In genomic region chr3:48441940-48442339, GRCh38 we compare ENCODE assay signal across 11 cellular contexts. TPM values are rescaled to one million over a fixed set of nuclear protein-coding genes. Genes with fewer than 3 reads are reported as not detected.
DNase-seq lines count a peak whose midpoint lies in the region; ATAC-seq and TF ChIP-seq lines count a peak whose summit lies in the region.
"Had no signal": no experiment of that assay in that cellular context is flagged by ENCODE, and none has a peak within 500 bp of the region (broad histone marks: within the 10 kb centered on the region; RNA-seq: fewer than 3 reads in every experiment).

No MANE protein-coding gene starts in this region.

- TF ChIP-seq RAD21 in HCT116 (IDR thresholded peaks at IDR 0.05; ENCODE audit: low read depth): no peak

- H3K79me2 ChIP-seq in HCT116 (ENCODE audit: insufficient read depth, low read length) (peaks cover 56% of the 10 kb centered on the region), mesendoderm (ENCODE audit: control insufficient read depth, insufficient read depth, low read length) (peaks cover 22% of the 10 kb centered on the region)

- H3K9me3 ChIP-seq in HCT116 (ENCODE audit: control insufficient read depth in 1 of 2, insufficient read depth in 1 of 2, low read depth in 1 of 2, low read length in 2 of 2): no peaks in the 10 kb centered on the region

- no peaks in the 10 kb centered on the region for H3K27me3 ChIP-seq in HCT116 (ENCODE audit: insufficient read depth, low read length)
- no peaks in the 10 kb centered on the region for H3K27me3 ChIP-seq in mesendoderm (ENCODE audit: insufficient read depth, low read length, poor library complexity)
- H3K27me3 ChIP-seq in foreskin keratinocyte: no peaks in the 10 kb centered on the region

- peaks cover 10% of the 10 kb centered on the region for H3K79me1 ChIP-seq in mesendoderm (ENCODE audit: low read length)

- H3K36me3 ChIP-seq in HCT116 (ENCODE audit: control insufficient read depth in 1 of 2, insufficient read depth in 2 of 2, low read length in 2 of 2) (peaks cover 16 to 21% of the 10 kb centered on the region in 2 experiments; a peak in 3 of 4 replicates), mesendoderm (ENCODE audit: control insufficient read depth, insufficient read depth, low read length) (peaks cover 4% of the 10 kb centered on the region)

- H2AK5ac ChIP-seq in mesendoderm (ENCODE audit: low read length): no peak overlapping the region

- no peak overlapping the region for H2AFZ ChIP-seq in HCT116 (ENCODE audit: low read depth, low read length, poor library complexity, severe bottlenecking)

- H3K36me3 Mint-ChIP-seq in activated naive CD8-positive, alpha-beta T cell: no peaks in the 10 kb centered on the region

- no peaks in the 10 kb centered on the region for H3K9me2 ChIP-seq in HCT116 (ENCODE audit: insufficient read depth)

- no TSS peak for BruUV-seq in HCT116 (replicated peaks; lab: Mats Ljungman, UMichigan)

- peaks cover 15 to 31% of the 10 kb centered on the region in 2 experiments for H3K4me1 ChIP-seq in HCT116 (ENCODE audit: control insufficient read depth in 1 of 2, insufficient read depth in 2 of 2, low read length in 2 of 2)
- H3K4me1 ChIP-seq in mesendoderm (ENCODE audit: control insufficient read depth, low read depth, low read length): no peaks in the 10 kb centered on the region
- H3K4me1 ChIP-seq in foreskin keratinocyte: peaks cover 10% of the 10 kb centered on the region

- H3K27ac Mint-ChIP-seq in activated naive CD8-positive, alpha-beta T cell: peak overlapping the region; percentile 72

- TF ChIP-seq CTCF in AG04449 (IDR thresholded peaks at IDR 0.05; ENCODE audit: insufficient read depth, low read length, missing control alignments) (no peak), HCT116 (IDR thresholded peaks at IDR 0.05 in 2 of 3, conservative IDR thresholded peaks at IDR 0.05 in 1 of 3; ENCODE audit: borderline replicate concordance in 1 of 3, insufficient read depth in 1 of 3, low read depth in 2 of 3, low read length in 2 of 3) (no peak), foreskin keratinocyte (conservative IDR thresholded peaks at IDR 0.05) (no peak)

- H3K9me3 Mint-ChIP-seq in activated naive CD8-positive, alpha-beta T cell (ENCODE audit: low read depth): no peaks in the 10 kb centered on the region

- H3K4me1 Mint-ChIP-seq in activated naive CD8-positive, alpha-beta T cell (ENCODE audit: low read depth): peaks cover 48% of the 10 kb centered on the region

- H2BK120ac ChIP-seq in mesendoderm (ENCODE audit: low read depth, low read length): no peak overlapping the region

- H3K56ac ChIP-seq in mesendoderm (ENCODE audit: low read length): peak overlapping the region; percentile 63

- no peaks in the 10 kb centered on the region for H4K20me1 ChIP-seq in HCT116 (ENCODE audit: insufficient read depth)

- TF ChIP-seq POLR2A in HCT116 (IDR thresholded peaks at IDR 0.05; ENCODE audit: borderline replicate concordance, extremely low read depth, insufficient read depth, insufficient read length): no peak

- H4K5ac ChIP-seq in mesendoderm (ENCODE audit: low read length): no peak overlapping the region

- intact Hi-C loops in HCT116 (cut with micrococcal nuclease): no loop called here

- no peak overlapping the region for H3K18ac ChIP-seq in mesendoderm (ENCODE audit: low read length)

- H3K4me3 ChIP-seq in AG04449 (ENCODE audit: low read depth, low read length) (peak overlapping the region; percentile 13; the same call in 1 of the 2 replicates), HCT116 (replicated peaks in 1 of 2; ENCODE audit: low read depth in 1 of 2, low read length in 2 of 2) (peak overlapping the region; percentile 98 to 100), mesendoderm (ENCODE audit: low read length) (no peak overlapping the region)

- H3K23ac ChIP-seq in mesendoderm (ENCODE audit: low read length): no peak overlapping the region

- no peak overlapping the region for H3K4ac ChIP-seq in mesendoderm (ENCODE audit: low read depth, low read length)

- RAD21 ChIA-PET in HCT116 (lab: Charles Lee; ENCODE audit: low non-redundant PET in 1 of 2, low total read pairs in 2 of 2, uncharacterized antibody in 2 of 2, unreplicated experiment in 2 of 2): interaction anchor here in 1 of 2 experiments (0.7 kb wide), 1 partner anchor 8 kb away, joined by 3 read pairs; no protein-coding TSS in a partner anchor

- no peak overlapping the region for H2BK5ac ChIP-seq in mesendoderm (ENCODE audit: low read length)

- DNase-seq in AG04449 (ENCODE audit: low read depth, low spot score) (no peak), HCT116 (ENCODE audit: low read depth, low spot score) (no peak), mesendoderm (no peak), foreskin keratinocyte (no peak)
- DNase-seq: activated CD4-positive, CD25-positive, alpha-beta regulatory T cell; DMS53; NCI-H526 treated with DMSO at 0.1 percent for 48 hours had no signal

- no peaks in the 10 kb centered on the region for H3K27me3 Mint-ChIP-seq in activated naive CD8-positive, alpha-beta T cell

- H3K4me2 ChIP-seq in HCT116 (ENCODE audit: low read length) (peak overlapping the region; percentile 75), mesendoderm (ENCODE audit: low read length) (no peak overlapping the region)

- peak overlapping the region; percentile 97 for H3K9ac ChIP-seq in HCT116 (ENCODE audit: low read length)
- peak overlapping the region; percentile 42 for H3K9ac ChIP-seq in mesendoderm (ENCODE audit: low read length)

- no CpG with 5 or more reads among the region's 6 CpGs for WGBS in mesendoderm (ENCODE audit: extremely low coverage, insufficient coverage, low lambda C conversion rate)

- no peak overlapping the region for H2BK15ac ChIP-seq in mesendoderm (replicated peaks; ENCODE audit: low read depth)

- H3K27ac ChIP-seq in HCT116 (ENCODE audit: low read depth, low read length): peak overlapping the region; percentile 71; the same call in 1 of the 2 replicates
- H3K27ac ChIP-seq in mesendoderm (ENCODE audit: low read depth, low read length): no peak overlapping the region
- no peak overlapping the region for H3K27ac ChIP-seq in foreskin keratinocyte

- H3K4me3 Mint-ChIP-seq in activated naive CD8-positive, alpha-beta T cell: peak overlapping the region; percentile 98

- H4K8ac ChIP-seq in mesendoderm (ENCODE audit: low read depth, low read length): no peak overlapping the region

- CTCF ChIA-PET in AG04449 (lab: Yijun Ruan, JAX) (interaction anchor here (1.1 to 17.0 kb wide), 2 partner anchors 41 to 170 kb away, joined by 3 to 948 read pairs; no protein-coding TSS in a partner anchor), HCT116 (lab: Charles Lee) (no interaction called here)

- ATAC-seq in HCT116 (no peak), GM18870 (IDR thresholded peaks at IDR 0.05; ENCODE audit: unreplicated experiment) (no peak), foreskin keratinocyte (no peak), GM21447 (IDR thresholded peaks at IDR 0.05; ENCODE audit: unreplicated experiment) (no peak), GM19324 (IDR thresholded peaks at IDR 0.05; ENCODE audit: low FRiP score, unreplicated experiment) (no peak)

- POLR2A ChIA-PET in AG04449 (lab: Yijun Ruan, JAX) (no interaction called here), HCT116 (lab: Charles Lee) (interaction anchor here (0.7 kb wide), 1 partner anchor 42 kb away, joined by 4 read pairs; no protein-coding TSS in a partner anchor)

TF ChIP-seq in HCT116, 20 proteins besides CTCF, POLR2A, EP300 and RAD21 (continues in another document):
- TF ChIP-seq YY1 (IDR thresholded peaks at IDR 0.05; ENCODE audit: extremely low read depth, insufficient replicate concordance, low read depth, low read length) (no peak), TCF7L2 (IDR thresholded peaks at IDR 0.05; ENCODE audit: borderline replicate concordance, extremely low read depth, insufficient read depth, insufficient read length) (no peak), CBX3 (IDR thresholded peaks at IDR 0.05; ENCODE audit: low read depth) (no peak), POLR2AphosphoS5 (IDR thresholded peaks at IDR 0.05; ENCODE audit: low read depth, low read length) (no peak), FOSL1 (IDR thresholded peaks at IDR 0.05; ENCODE audit: low read depth) (no peak), SRF (IDR thresholded peaks at IDR 0.05; ENCODE audit: low read depth) (no peak), EGR1 (IDR thresholded peaks at IDR 0.05; ENCODE audit: low read depth) (no peak), EZH2phosphoT487 (IDR thresholded peaks at IDR 0.05; ENCODE audit: borderline replicate concordance) (no peak), ATF3 (IDR thresholded peaks at IDR 0.05) (no peak)

RNA-seq across cellular contexts. Expression of gene TMA7, which starts 1.9 kb away (rescaled TPM):
- total RNA-seq in HCT116 (2021; ENCODE audit: unreplicated experiment): 334 TPM
- 294 and 408 TPM in 2 replicates for polyA plus RNA-seq in HCT116 (2012)
- polyA plus RNA-seq in mesendoderm (2013, experiment 1 of 2): 1,066 TPM
- 1,068 TPM for polyA plus RNA-seq in mesendoderm (2013, experiment 2 of 2)
- total RNA-seq in foreskin keratinocyte: 376 and 417 TPM in 2 replicates
- 616 and 663 TPM in 2 replicates for polyA plus RNA-seq in foreskin keratinocyte

RNA-seq across cellular contexts. Expression of gene CCDC51, which starts 2.0 kb away (rescaled TPM):
- 29.3 TPM for total RNA-seq in HCT116 (2021; ENCODE audit: unreplicated experiment)
- polyA plus RNA-seq in HCT116 (2012): 21.0 and 26.8 TPM in 2 replicates
- 17.5 TPM for polyA plus RNA-seq in mesendoderm (2013, experiment 1 of 2)
- polyA plus RNA-seq in mesendoderm (2013, experiment 2 of 2): 16.4 TPM
- total RNA-seq in foreskin keratinocyte: 30.3 and 31.1 TPM in 2 replicates
- 29.5 and 33.2 TPM in 2 replicates for polyA plus RNA-seq in foreskin keratinocyte

RNA-seq across cellular contexts. Expression of gene ATRIP, which starts 4.6 kb away (rescaled TPM):
- total RNA-seq in HCT116 (2021; ENCODE audit: unreplicated experiment) (15.6 TPM), foreskin keratinocyte (11.6 and 14.4 TPM in 2 replicates)
- polyA plus RNA-seq in HCT116 (2012): 10.0 and 10.3 TPM in 2 replicates
- 15.5 TPM for polyA plus RNA-seq in mesendoderm (2013, experiment 1 of 2)
- polyA plus RNA-seq in mesendoderm (2013, experiment 2 of 2): 16.0 TPM
- polyA plus RNA-seq in foreskin keratinocyte: 9.2 and 11.4 TPM in 2 replicates

RNA-seq across cellular contexts. Expression of gene PLXNB1, which starts 12.1 kb away (rescaled TPM):
- total RNA-seq in HCT116 (2021; ENCODE audit: unreplicated experiment): 35.6 TPM
- 29.6 and 32.1 TPM in 2 replicates for polyA plus RNA-seq in HCT116 (2012)
- polyA plus RNA-seq in mesendoderm (2013, experiment 1 of 2): 58.6 TPM
- polyA plus RNA-seq in mesendoderm (2013, experiment 2 of 2): 54.5 TPM
- total RNA-seq in foreskin keratinocyte: 67.8 and 73.4 TPM in 2 replicates
- 40.1 and 40.6 TPM in 2 replicates for polyA plus RNA-seq in foreskin keratinocyte
